Comparison of ENCODE assay signal across 8 cellular contexts in genomic region chr3:3125977-3126376, GRCh38. TPM values are rescaled to one million over a fixed set of nuclear protein-coding genes. Genes with fewer than 3 reads are reported as not detected.
DNase-seq lines count a peak whose midpoint lies in the region; ATAC-seq, FAIRE-seq and TF ChIP-seq lines count a peak whose summit lies in the region.

No MANE protein-coding gene starts in this region.

- CTCF ChIA-PET in activated naive CD4-positive, alpha-beta T cell treated with anti-CD3 and anti-CD28 coated beads for 36 hours (lab: Charles Lee), result interaction anchor here (0.9 kb wide), 1 partner anchor 23 kb away, joined by 3 read pairs; no protein-coding TSS in a partner anchor
- CTCF ChIA-PET in GM12878 (lab: Yijun Ruan, JAX), result no interaction called here

- intact Hi-C loops in activated naive CD4-positive, alpha-beta T cell treated with anti-CD3 and anti-CD28 coated beads for 36 hours (cut with micrococcal nuclease), result loop anchor here (1.0 to 2.0 kb wide), 5 partner anchors 47 to 1855 kb away; partner anchors contain the start of genes CRBN and SETMAR
- intact Hi-C loops in GM12878 (cut with micrococcal nuclease; ENCODE audit: unreplicated experiment) (loop anchor here (2.0 to 5.0 kb wide), 3 partner anchors 37 to 89 kb away; partner anchors contain the start of gene CRBN), transverse colon (cut with DNase I; ENCODE audit: low total_unique reads) (no loop called here)

- peak overlapping the region; percentile 84 for H3K9ac ChIP-seq in GM12878 (ENCODE audit: control insufficient read depth, insufficient read depth, low read length)

- TF ChIP-seq CTCF in GM12878 (IDR thresholded peaks at IDR 0.05 in 2 of 3, conservative IDR thresholded peaks at IDR 0.05 in 1 of 3; ENCODE audit: control insufficient read depth in 2 of 3, extremely low read depth in 1 of 3, insufficient read depth in 1 of 3, low read depth in 3 of 3, low read length in 3 of 3), result no peak
- no peak for TF ChIP-seq CTCF in lung (IDR thresholded peaks at IDR 0.05; ENCODE audit: control extremely low read depth, extremely low read depth)
- TF ChIP-seq CTCF in transverse colon (IDR thresholded peaks at IDR 0.05), result no peak

- H3K4me1 ChIP-seq in GM12878 (ENCODE audit: control insufficient read depth, insufficient read depth, low read length) (peaks cover 9% of the 10 kb centered on the region; the same call in 1 of the 2 replicates), lung (ENCODE audit: control insufficient read depth in 2 of 2, insufficient read depth in 2 of 2, low read length in 2 of 2) (peaks cover 3 to 11% of the 10 kb centered on the region in 2 donors), transverse colon (peaks cover 6 to 17% (median 12%) of the 10 kb centered on the region in 4 donors)

- BruUV-seq in GM12878 (replicated peaks; lab: Mats Ljungman, UMichigan), result TSS peak; percentile 92

- H3K36me3 ChIP-seq in GM12878 (ENCODE audit: control insufficient read depth in 2 of 2, insufficient read depth in 2 of 2, low read length in 1 of 2), result peaks cover 0 to 10% of the 10 kb centered on the region in 2 experiments; a peak in 3 of 4 replicates
- H3K36me3 ChIP-seq in lung (ENCODE audit: control insufficient read depth in 2 of 2, insufficient read depth in 2 of 2, low read length in 2 of 2), result peaks cover 6 to 8% of the 10 kb centered on the region in 2 donors
- peaks cover 0 to 17% (median 7%) of the 10 kb centered on the region in 4 donors for H3K36me3 ChIP-seq in transverse colon

- no peak for FAIRE-seq in GM12878 (lab: Jason Lieb, UNC)

- H4K20me1 ChIP-seq in GM12878 (ENCODE audit: control insufficient read depth, insufficient read depth), result no peaks in the 10 kb centered on the region

- H2AFZ ChIP-seq in GM12878 (ENCODE audit: control insufficient read depth, low read depth, low read length), result peak overlapping the region; percentile 94

- ATAC-seq in GM12878 (no peak), lung (ENCODE audit: insufficient read depth, low FRiP score) (no peak)

- no peak for DNase-seq in activated naive CD4-positive, alpha-beta T cell treated with anti-CD3 and anti-CD28 coated beads for 36 hours
- no peak for DNase-seq in activated naive CD4-positive, alpha-beta T cell (lab: John Stamatoyannopoulos, UW)
- DNase-seq in GM12878 (ENCODE audit: low read depth, low spot score) (no peak), lung (ENCODE audit: low spot score) (no peak), transverse colon (no peak), DMS114 treated with DMSO at 0.1 percent for 48 hours (lab: John Stamatoyannopoulos, UW; ENCODE audit: unreplicated experiment) (no peak), NCI-H2196 (lab: John Stamatoyannopoulos, UW; ENCODE audit: unreplicated experiment) (no peak)
- DNase-seq in activated effector memory CD4-positive, alpha-beta T cell treated with Interleukin-2 at 50 U/mL for 16 hours, result no peak

- TF ChIP-seq POLR2A in GM12878 (IDR thresholded peaks at IDR 0.05; ENCODE audit: low read depth, low read length), result no peak
- TF ChIP-seq POLR2A in transverse colon (IDR thresholded peaks at IDR 0.05), result no peak

- SMC1A ChIA-PET in GM12878 (lab: Charles Lee; ENCODE audit: uncharacterized antibody, unreplicated experiment), result interaction anchor here (1.2 kb wide), 1 partner anchor 10 kb away, joined by 3 read pairs; no protein-coding TSS in a partner anchor

- H3K4me3 Mint-ChIP-seq in activated naive CD4-positive, alpha-beta T cell treated with anti-CD3 and anti-CD28 coated beads for 36 hours, result peak overlapping the region; percentile 97

- H3K4me2 ChIP-seq in GM12878 (ENCODE audit: control insufficient read depth, insufficient read depth), result peak overlapping the region; percentile 93

- TF ChIP-seq EP300 in GM12878 (IDR thresholded peaks at IDR 0.05; ENCODE audit: borderline replicate concordance in 1 of 2, control insufficient read depth in 1 of 2, low read depth in 2 of 2, low read length in 2 of 2) (no peak), transverse colon (IDR thresholded peaks at IDR 0.05; ENCODE audit: low read depth) (no peak)

- H3K9me3 Mint-ChIP-seq in activated naive CD4-positive, alpha-beta T cell treated with anti-CD3 and anti-CD28 coated beads for 36 hours, result no peaks in the 10 kb centered on the region

- H3K27ac ChIP-seq in GM12878 (ENCODE audit: control insufficient read depth, insufficient read depth) (peak overlapping the region; percentile 87), lung (ENCODE audit: low read depth in 1 of 2, low read length in 1 of 2) (peak overlapping the region; percentile 85 to 98), transverse colon (peak overlapping the region; percentile 89 to 94 (median 92))

- TF ChIP-seq RAD21 in GM12878 (IDR thresholded peaks at IDR 0.05; ENCODE audit: insufficient read depth, low read depth, low read length), result no peak

- H3K4me1 Mint-ChIP-seq in activated naive CD4-positive, alpha-beta T cell treated with anti-CD3 and anti-CD28 coated beads for 36 hours (ENCODE audit: low read depth), result peaks cover 33% of the 10 kb centered on the region

- H3K9me3 ChIP-seq in GM12878 (replicated peaks; ENCODE audit: control insufficient read depth, insufficient read depth, low read length) (peaks cover under 1% of the 10 kb centered on the region; the same call in 1 of the 3 replicates), lung (ENCODE audit: control insufficient read depth in 2 of 2, insufficient read depth in 1 of 2, low read length in 1 of 2) (no peaks in the 10 kb centered on the region), transverse colon (no peaks in the 10 kb centered on the region)

- H3K4me3 ChIP-seq in GM12878 (peak overlapping the region; percentile 65), lung (no peak overlapping the region), transverse colon (peak overlapping the region; percentile 57 to 87 (median 82))

- WGBS in GM12878 (ENCODE audit: insufficient coverage, insufficient replicate concordance, low lambda C conversion rate, missing lambda C conversion rate), result 90% methylated on average over 24 of the region's 24 CpGs
- 90 to 91% methylated on average over 24 of the region's 24 CpGs for WGBS in lung, 2 donors
- WGBS in transverse colon (ENCODE audit: low coverage in 1 of 2), 2 donors, result 72 to 91% methylated on average over 10 to 24 of the region's 24 CpGs

- peaks cover 38% of the 10 kb centered on the region for H3K79me2 ChIP-seq in GM12878 (ENCODE audit: control insufficient read depth, insufficient read depth, low read length)

- RAD21 ChIA-PET in GM12878 (lab: Charles Lee; ENCODE audit: unreplicated experiment), result no interaction called here

- H3K36me3 Mint-ChIP-seq in activated naive CD4-positive, alpha-beta T cell treated with anti-CD3 and anti-CD28 coated beads for 36 hours (ENCODE audit: low read depth), result peaks cover 28% of the 10 kb centered on the region

- H3K27me3 Mint-ChIP-seq in activated naive CD4-positive, alpha-beta T cell treated with anti-CD3 and anti-CD28 coated beads for 36 hours (ENCODE audit: low read depth), result no peaks in the 10 kb centered on the region

- POLR2A ChIA-PET in GM12878 (lab: Charles Lee), result interaction anchor here (1.0 kb wide), 1 partner anchor 142 kb away, joined by 3 read pairs; no protein-coding TSS in a partner anchor

- peak overlapping the region; percentile 98 for H3K27ac Mint-ChIP-seq in activated naive CD4-positive, alpha-beta T cell treated with anti-CD3 and anti-CD28 coated beads for 36 hours

- H3K27me3 ChIP-seq in GM12878 (replicated peaks in 1 of 2; ENCODE audit: control insufficient read depth in 2 of 2, insufficient read depth in 2 of 2, low read length in 1 of 2) (no peaks in the 10 kb centered on the region), lung (ENCODE audit: control insufficient read depth, insufficient read depth) (no peaks in the 10 kb centered on the region), transverse colon (no peaks in the 10 kb centered on the region)

- in situ Hi-C loops in GM12878 (cut with MboI), result no loop called here
- in situ Hi-C loops in transverse colon (cut with MboI; ENCODE audit: low pct_ligation_motif_present in 1 of 4, low pct_unique_long_range_greater_than_20kb in 1 of 4, low sequenced_read_pairs in 3 of 4), result no loop called here

RNA-seq across cellular contexts. Expression of gene TRNT1, which starts 0.8 kb away (rescaled TPM):
- total RNA-seq in activated naive CD4-positive, alpha-beta T cell treated with anti-CD3 and anti-CD28 coated beads for 36 hours, result 10 to 100 TPM; 42.3 to 49.4 TPM
- 93.7 and 102 TPM in 2 replicates for total RNA-seq in GM12878 (2013; cell fraction: nucleolus; rRNA removed)
- total RNA-seq in GM12878 (2014; rRNA removed), result 33.6 and 35.4 TPM in 2 replicates
- total RNA-seq in GM12878 (2014; rRNA removed; fragmentation: Illumina TruSeq; extraction: Trizol), result 34.6 and 37.9 TPM in 2 replicates
- total RNA-seq in GM12878 (2021), result 28.1 and 33.8 TPM in 2 replicates
- 12.1 TPM for polyA plus RNA-seq in GM12878 (2011; ENCODE audit: low read depth)
- 28.6 and 46.8 TPM in 2 replicates for polyA plus RNA-seq in GM12878 (2011; rRNA removed)
- 6.1 and 7.4 TPM in 2 replicates for polyA plus RNA-seq in GM12878 (2011; cell fraction: cytosol; rRNA removed)
- polyA plus RNA-seq in GM12878 (2011; cell fraction: nucleus; rRNA removed), result 36.2 and 51.5 TPM in 2 replicates
- 18.2 and 20.5 TPM in 2 replicates for polyA plus RNA-seq in GM12878 (2012)
- polyA plus RNA-seq in GM12878 (2014; fragmentation: Illumina TruSeq; extraction: Trizol), result 34.1 and 42.7 TPM in 2 replicates
- 10 to 100 TPM; 37.9 to 45.1 TPM for polyA plus RNA-seq in GM12878 (2014; fragmentation: Nextera tagmentation; extraction: Ambion mirVana)
- polyA plus RNA-seq in GM12878 (2014; rRNA removed), result 32.2 and 35.5 TPM in 2 replicates
- 10 to 100 TPM; 54.4 to 54.9 TPM for polyA plus RNA-seq in GM12878 (2016; fragmentation: Nextera tagmentation; extraction: Ambion mirVana)
- 19.9 and 21.6 TPM in 2 replicates for polyA minus RNA-seq in GM12878 (2011; rRNA and poly(A)+ RNA removed)
- 6.3 and 8.2 TPM in 2 replicates for polyA minus RNA-seq in GM12878 (2011; cell fraction: cytosol; rRNA and poly(A)+ RNA removed)
- 38.8 and 69.7 TPM in 2 replicates for polyA minus RNA-seq in GM12878 (2011; cell fraction: nucleus; rRNA and poly(A)+ RNA removed)
- total RNA-seq in lung, result 10 to 100 TPM; 22.0 to 37.6 TPM
- polyA plus RNA-seq in lung, result 10 to 100 TPM in 1 of 2 donors, 1 to 10 TPM in 1; 10.0 to 11.0 TPM
- 10 to 100 TPM; 16.1 to 75.6 (median 23.9) TPM for total RNA-seq in transverse colon

RNA-seq across cellular contexts. Expression of gene IL5RA, which starts 15.8 kb away (rescaled TPM):
- not detected for total RNA-seq in activated naive CD4-positive, alpha-beta T cell treated with anti-CD3 and anti-CD28 coated beads for 36 hours
- total RNA-seq in GM12878 (2013; cell fraction: nucleolus; rRNA removed), result 0.33 and 0.51 TPM in 2 replicates
- total RNA-seq in GM12878 (2014; rRNA removed) (0.65 TPM in 1 of 2 replicates, not detected in the other), GM12878 (2014; rRNA removed; fragmentation: Illumina TruSeq; extraction: Trizol) (0.09 and 0.18 TPM in 2 replicates), GM12878 (2021) (0.19 TPM in 1 of 2 replicates, not detected in the other), lung (10 to 100 TPM; 13.8 to 23.3 TPM), transverse colon (under 1 TPM in 2 of 4 donors, not detected in 2; 0.27 to 0.95 TPM)
- polyA plus RNA-seq in GM12878 (2011; ENCODE audit: low read depth), result not detected
- polyA plus RNA-seq in GM12878 (2011; rRNA removed) (not detected in 2 replicates), GM12878 (2014; fragmentation: Illumina TruSeq; extraction: Trizol) (0.30 and 0.53 TPM in 2 replicates), GM12878 (2014; fragmentation: Nextera tagmentation; extraction: Ambion mirVana) (under 1 TPM in 1 of 2 experiments, not detected in 1; 0.04 TPM), GM12878 (2014; rRNA removed) (0.10 and 0.13 TPM in 2 replicates), GM12878 (2016; fragmentation: Nextera tagmentation; extraction: Ambion mirVana) (not detected), lung (1 to 10 TPM; 1.1 to 1.6 TPM)
- not detected in 2 replicates for polyA plus RNA-seq in GM12878 (2011; cell fraction: cytosol; rRNA removed)
- not detected in 2 replicates for polyA plus RNA-seq in GM12878 (2011; cell fraction: nucleus; rRNA removed)
- 0.06 TPM in 1 of 2 replicates, not detected in the other for polyA plus RNA-seq in GM12878 (2012)
- polyA minus RNA-seq in GM12878 (2011; rRNA and poly(A)+ RNA removed), result not detected in 2 replicates
- not detected in 2 replicates for polyA minus RNA-seq in GM12878 (2011; cell fraction: cytosol; rRNA and poly(A)+ RNA removed)
- not detected in 2 replicates for polyA minus RNA-seq in GM12878 (2011; cell fraction: nucleus; rRNA and poly(A)+ RNA removed)

RNA-seq across cellular contexts. Expression of gene CRBN, which starts 53.5 kb away (rescaled TPM):
- 10 to 100 TPM; 44.1 to 48.0 TPM for total RNA-seq in activated naive CD4-positive, alpha-beta T cell treated with anti-CD3 and anti-CD28 coated beads for 36 hours
- 155 and 169 TPM in 2 replicates for total RNA-seq in GM12878 (2013; cell fraction: nucleolus; rRNA removed)
- 24.5 and 26.5 TPM in 2 replicates for total RNA-seq in GM12878 (2014; rRNA removed)
- total RNA-seq in GM12878 (2014; rRNA removed; fragmentation: Illumina TruSeq; extraction: Trizol), result 32.4 and 32.5 TPM in 2 replicates
- total RNA-seq in GM12878 (2021), result 23.4 and 28.3 TPM in 2 replicates
- polyA plus RNA-seq in GM12878 (2011; ENCODE audit: low read depth), result 17.5 TPM
- 45.1 and 62.8 TPM in 2 replicates for polyA plus RNA-seq in GM12878 (2011; rRNA removed)
- polyA plus RNA-seq in GM12878 (2011; cell fraction: cytosol; rRNA removed), result 16.1 and 19.8 TPM in 2 replicates
- 30.3 and 37.6 TPM in 2 replicates for polyA plus RNA-seq in GM12878 (2011; cell fraction: nucleus; rRNA removed)
- 19.7 and 24.9 TPM in 2 replicates for polyA plus RNA-seq in GM12878 (2012)
- 26.1 and 35.8 TPM in 2 replicates for polyA plus RNA-seq in GM12878 (2014; fragmentation: Illumina TruSeq; extraction: Trizol)
- 100 to 1,000 TPM; 110 to 115 TPM for polyA plus RNA-seq in GM12878 (2014; fragmentation: Nextera tagmentation; extraction: Ambion mirVana)
- polyA plus RNA-seq in GM12878 (2014; rRNA removed), result 20.2 and 21.7 TPM in 2 replicates
- polyA plus RNA-seq in GM12878 (2016; fragmentation: Nextera tagmentation; extraction: Ambion mirVana), result 10 to 100 TPM; 39.2 to 42.1 TPM
- polyA minus RNA-seq in GM12878 (2011; rRNA and poly(A)+ RNA removed), result 30.2 and 32.3 TPM in 2 replicates
- 10.2 and 14.7 TPM in 2 replicates for polyA minus RNA-seq in GM12878 (2011; cell fraction: cytosol; rRNA and poly(A)+ RNA removed)
- 29.5 and 38.7 TPM in 2 replicates for polyA minus RNA-seq in GM12878 (2011; cell fraction: nucleus; rRNA and poly(A)+ RNA removed)
- total RNA-seq in lung, result 100 to 1,000 TPM in 1 of 2 donors, 10 to 100 TPM in 1; 32.1 to 132 TPM
- 10 to 100 TPM; 20.9 to 29.3 TPM for polyA plus RNA-seq in lung
- 100 to 1,000 TPM in 1 of 4 donors, 10 to 100 TPM in 3; 31.2 to 158 (median 83.0) TPM for total RNA-seq in transverse colon

Comparison
In these comparisons a context has a peak if more than half of its experiments do, and no peak if none do; other contexts are left out.
1. RNA of gene IL5RA, which starts 15.8 kb away (total RNA-seq): 13.8 to 23.3 TPM in lung; 0.27 to 0.95 TPM in transverse colon, not detected in activated naive CD4-positive, alpha-beta T cell treated with anti-CD3 and anti-CD28 coated beads for 36 hours and 0.09 to 0.65 TPM in GM12878; every median in the first group is over 4 times any median in the second.
2. Peak in every context shown above with its lines, with median percentiles within 50 percentile points of each other: H3K27ac ChIP-seq.